Comparison of ENCODE assay signal across 11 cellular contexts in genomic region chr2:190470256-190470826, GRCh38.
DNase-seq lines count a peak whose midpoint lies in the region; ATAC-seq, FAIRE-seq and TF ChIP-seq lines count a peak whose summit lies in the region.
"Had no signal": no experiment of that assay in that cellular context is flagged by ENCODE, and none has a peak within 500 bp of the region (broad histone marks: within the 10 kb centered on the region; RNA-seq: fewer than 3 reads in every experiment).

No MANE protein-coding gene starts in this region.

- no peak overlapping the region for H3K9ac ChIP-seq in IMR-90 (ENCODE audit: low read depth, low read length)

- peaks cover 3% of the 10 kb centered on the region for H3K27me3 Mint-ChIP-seq in nephron progenitor cell (ENCODE audit: low read depth, poor library complexity)
- H3K27me3 Mint-ChIP-seq: activated CD4-positive, alpha-beta T cell treated with anti-CD3 and anti-CD28 coated beads for 36 hours had no signal

- CTCF ChIA-PET in A673 (lab: Charles Lee) = no interaction called here
- CTCF ChIA-PET in IMR-90 (lab: Yijun Ruan, JAX) = no interaction called here

- no peak overlapping the region for H3K23ac ChIP-seq in IMR-90 (ENCODE audit: low read depth, low read length)

- no peak overlapping the region for H3K4me3 Mint-ChIP-seq in nephron progenitor cell
- H3K4me3 Mint-ChIP-seq: activated CD4-positive, alpha-beta T cell treated with anti-CD3 and anti-CD28 coated beads for 36 hours; natural killer cell had no signal

- H3K14ac ChIP-seq in IMR-90 (replicated peaks; ENCODE audit: low read depth, low read length) = 0 out of 2 replicates have a peak overlapping the region, but pooled peaks have one; percentile 3

- peaks cover 11% of the 10 kb centered on the region for H3K9me1 ChIP-seq in IMR-90 (ENCODE audit: insufficient read depth, low read length)

- peak overlapping the region; percentile 45; the same call in 1 of the 2 replicates for H2BK20ac ChIP-seq in IMR-90 (ENCODE audit: low read depth, low read length)

- dilution Hi-C loops in IMR-90 (cut with HindIII; ENCODE audit: low sequenced_read_pairs, unreplicated experiment) = no loop called here

- H2BK5ac ChIP-seq in IMR-90 (ENCODE audit: low read depth, low read length, poor library complexity, severe bottlenecking) = no peak overlapping the region

- peak; percentile 36 for FAIRE-seq in colon (lab: Jason Lieb, UNC)

- no peak overlapping the region for H2AK5ac ChIP-seq in IMR-90 (ENCODE audit: low read depth, low read length)

- WGBS in IMR-90 (ENCODE audit: extremely low coverage in 2 of 2, insufficient read length in 1 of 2), 2 experiments = no CpG with 5 or more reads among the region's 5 CpGs

- H3K36me3 ChIP-seq in A673 (ENCODE audit: insufficient read depth, low read length, poor library complexity, severe bottlenecking) (no peaks in the 10 kb centered on the region), IMR-90 (ENCODE audit: control insufficient read depth, insufficient read depth, low read length) (no peaks in the 10 kb centered on the region; the same call in 1 of the 2 replicates)

- TF ChIP-seq RAD21 in IMR-90 (IDR thresholded peaks at IDR 0.05; ENCODE audit: low read length) = no peak

- peak overlapping the region; percentile 84 for H3K18ac ChIP-seq in IMR-90 (ENCODE audit: low read depth, low read length)

- DNase-seq in A673 (ENCODE audit: low spot score) (no peak), IMR-90 (no peak), nephron progenitor cell (no peak), EL (no peak)
- DNase-seq in stimulated activated naive CD8-positive, alpha-beta T cell treated with anti-CD3 and anti-CD28 coated beads, Interleukin-15, Interleukin-2, amounts not matched to agents 100 U/mL and 50 U/mL, for 24 hours = no peak
- DNase-seq in stimulated activated CD4-positive, alpha-beta T cell treated with anti-CD3 and anti-CD28 coated beads, Interleukin-15, amount 100 ng/mL, for 24 hours = no peak
- DNase-seq: activated CD4-positive, alpha-beta T cell treated with anti-CD3 and anti-CD28 coated beads for 36 hours; activated T-cell treated with anti-CD3 and anti-CD28 coated beads, Interleukin-2, amount 50 U/mL, for 48 hours; natural killer cell had no signal

- intact Hi-C loops in A673 (cut with micrococcal nuclease; ENCODE audit: unreplicated experiment) (no loop called here), IMR-90 (cut with micrococcal nuclease) (no loop called here)

- no peaks in the 10 kb centered on the region; a peak in 1 of 4 replicates for H3K79me1 ChIP-seq in IMR-90 (ENCODE audit: low read depth in 1 of 2, low read length in 2 of 2)

- in situ Hi-C loops in IMR-90 (cut with MboI; ENCODE audit: low sequenced_read_pairs) = no loop called here

- no peak for TF ChIP-seq CTCF in A673 (conservative IDR thresholded peaks at IDR 0.05; ENCODE audit: low read depth, low read length)
- no peak for TF ChIP-seq CTCF in IMR-90 (conservative IDR thresholded peaks at IDR 0.05; ENCODE audit: low read depth, low read length)
- TF ChIP-seq CTCF in nephron progenitor cell (IDR thresholded peaks at IDR 0.05) = no peak

- H3K27ac ChIP-seq in A673 (ENCODE audit: low read depth, low read length, poor library complexity, severe bottlenecking) (peak overlapping the region; percentile 44), IMR-90 (ENCODE audit: insufficient read depth, low read length) (peak overlapping the region; percentile 96; the same call in 1 of the 2 replicates)

- H4K20me1 ChIP-seq in IMR-90 (ENCODE audit: insufficient read depth, low read length) = no peaks in the 10 kb centered on the region; the same call in 1 of the 2 replicates

- ATAC-seq in IMR-90 (ENCODE audit: low read depth) = no peak
- ATAC-seq in stimulated activated naive CD8-positive, alpha-beta T cell treated with anti-CD3 and anti-CD28 coated beads, Interleukin-15, Interleukin-2, amounts not matched to agents 100 U/mL and 50 U/mL, for 24 hours = no peak
- ATAC-seq in GM19397 (IDR thresholded peaks at IDR 0.05; ENCODE audit: unreplicated experiment) = no peak
- ATAC-seq: activated CD4-positive, alpha-beta T cell treated with anti-CD3 and anti-CD28 coated beads for 36 hours; natural killer cell had no signal

- no peak overlapping the region for H2AK9ac ChIP-seq in IMR-90 (replicated peaks; ENCODE audit: low read depth, low read length, poor library complexity)

- no peak overlapping the region for H3K4me2 ChIP-seq in IMR-90 (ENCODE audit: low read depth, low read length)

- no TSS peak for BruUV-seq in A673 (replicated peaks; lab: Mats Ljungman, UMichigan)
- no TSS peak for BruUV-seq in IMR-90 (replicated peaks; lab: Mats Ljungman, UMichigan)

- H3K4me1 Mint-ChIP-seq in nephron progenitor cell = peaks cover 29% of the 10 kb centered on the region

- peak overlapping the region; percentile 71; the same call in 1 of the 2 replicates for H4K91ac ChIP-seq in IMR-90 (ENCODE audit: insufficient read depth, low read depth, low read length)

- peak overlapping the region; percentile 66; the same call in 1 of the 2 replicates for H2BK120ac ChIP-seq in IMR-90 (ENCODE audit: low read depth, low read length)

- no peaks in the 10 kb centered on the region for H3K9me3 ChIP-seq in A673 (ENCODE audit: low read depth, low read length, poor library complexity, severe bottlenecking)
- H3K9me3 ChIP-seq in IMR-90 (ENCODE audit: control insufficient read depth, insufficient read depth, low read length) = no peaks in the 10 kb centered on the region

- H3K4me3 ChIP-seq in A673 (ENCODE audit: low read depth, low read length, poor library complexity, severe bottlenecking) (no peak overlapping the region), IMR-90 (ENCODE audit: insufficient read depth, low read depth, low read length) (no peak overlapping the region)

- 0 out of 4 replicates have a peak overlapping the region, but pooled peaks of 1 of the 2 experiments have one; percentile 31 for H4K8ac ChIP-seq in IMR-90 (ENCODE audit: low read depth in 2 of 2, low read length in 2 of 2)

- H2BK15ac ChIP-seq in IMR-90 (ENCODE audit: low read depth, low read length) = peak overlapping the region; percentile 5; the same call in 1 of the 3 replicates

- peaks cover 38% of the 10 kb centered on the region for H3K9me3 Mint-ChIP-seq in nephron progenitor cell

- H3K36me3 Mint-ChIP-seq in nephron progenitor cell (ENCODE audit: low read depth) = peaks cover 15% of the 10 kb centered on the region
- H3K36me3 Mint-ChIP-seq: natural killer cell had no signal

- no peak for TF ChIP-seq POLR2A in IMR-90 (IDR thresholded peaks at IDR 0.05; ENCODE audit: low read depth, low read length)

- H3K27me3 ChIP-seq in A673 (replicated peaks; ENCODE audit: insufficient read depth, low read depth, low read length, poor library complexity) = no peaks in the 10 kb centered on the region
- no peaks in the 10 kb centered on the region for H3K27me3 ChIP-seq in IMR-90 (ENCODE audit: control insufficient read depth, insufficient read depth, low read length)

- H3K4me1 ChIP-seq in A673 (ENCODE audit: insufficient read depth, low read length, poor library complexity, severe bottlenecking) = peaks cover 34% of the 10 kb centered on the region
- peaks cover 15% of the 10 kb centered on the region for H3K4me1 ChIP-seq in IMR-90 (ENCODE audit: control insufficient read depth, insufficient read depth, low read length)

- H2AFZ ChIP-seq in IMR-90 (replicated peaks; ENCODE audit: low read length, poor library complexity) = no peak overlapping the region

- H3K27ac Mint-ChIP-seq in nephron progenitor cell = peak overlapping the region; percentile 88
- H3K27ac Mint-ChIP-seq: activated CD4-positive, alpha-beta T cell treated with anti-CD3 and anti-CD28 coated beads for 36 hours had no signal

- POLR2A ChIA-PET in A673 (lab: Charles Lee; ENCODE audit: low non-redundant PET) = no interaction called here
- POLR2A ChIA-PET in IMR-90 (lab: Charles Lee; ENCODE audit: unreplicated experiment) = no interaction called here

- H3K4ac ChIP-seq in IMR-90 (ENCODE audit: low read depth, low read length) = peak overlapping the region; percentile 19; the same call in 1 of the 2 replicates

- peak overlapping the region; percentile 72; the same call in 1 of the 2 replicates for H4K5ac ChIP-seq in IMR-90 (ENCODE audit: low read depth, low read length)

- no peak overlapping the region for H3K56ac ChIP-seq in IMR-90 (ENCODE audit: extremely low read depth, insufficient read depth, low read length)

TF ChIP-seq in IMR-90, 13 proteins besides CTCF, POLR2A, EP300 and RAD21:
- TF ChIP-seq NFE2L2 (IDR thresholded peaks at IDR 0.05; ENCODE audit: low read depth, low read length) (no peak), RCOR1 (IDR thresholded peaks at IDR 0.05; ENCODE audit: insufficient replicate concordance, low read length) (no peak), RFX5 (IDR thresholded peaks at IDR 0.05; ENCODE audit: low read depth, low read length) (no peak), MAFK (IDR thresholded peaks at IDR 0.05; ENCODE audit: low read depth, low read length) (no peak), CEBPB (IDR thresholded peaks at IDR 0.05; ENCODE audit: low read depth, low read length) (no peak), SMC3 (IDR thresholded peaks at IDR 0.05; ENCODE audit: low read depth, low read length) (no peak), FOS (IDR thresholded peaks at IDR 0.05; ENCODE audit: low read depth, low read length) (no peak)
